In the genomic region with DNA sequence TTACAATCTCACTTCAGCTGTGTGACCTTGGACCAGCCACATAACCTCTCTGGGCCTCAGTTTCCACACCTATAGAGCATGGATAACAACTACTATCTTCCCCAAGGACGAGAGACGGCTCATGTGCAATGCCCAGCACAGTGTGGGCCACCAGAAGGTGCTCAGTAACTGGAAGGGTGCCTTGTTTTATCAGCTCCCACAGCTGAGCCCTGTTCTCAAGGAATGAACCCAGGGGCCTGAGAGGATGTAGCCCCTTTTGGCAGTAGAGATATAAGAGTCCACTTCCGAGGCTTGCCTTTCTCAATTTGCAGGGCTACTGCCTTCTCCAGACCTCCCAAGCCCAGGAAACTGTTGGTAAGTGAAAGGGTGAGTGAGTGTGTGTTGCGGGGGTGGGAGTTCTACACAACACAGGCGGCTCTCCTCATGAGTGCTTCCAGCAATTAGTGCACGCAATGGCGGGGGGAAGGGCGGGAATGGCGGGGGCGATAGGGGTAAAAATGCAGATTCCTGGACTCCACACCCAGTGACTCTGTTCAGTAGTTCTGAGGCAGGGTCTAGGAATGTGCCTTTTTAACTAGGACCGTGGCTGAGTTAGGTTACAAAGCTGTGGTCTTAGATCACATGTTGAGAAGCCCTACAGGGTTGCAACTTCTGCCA, we compare ENCODE assay signal across 22 cellular contexts.
A peak's percentile ranks its signal among the peaks of the same experiment; 100 is the strongest.
DNase-seq lines count a peak whose midpoint lies in the region; ATAC-seq and TF ChIP-seq lines count a peak whose summit lies in the region.
"Had no signal": no experiment of that assay in that cellular context is flagged by ENCODE, and none has a peak within 500 bp of the region (broad histone marks: within the 10 kb centered on the region; RNA-seq: fewer than 3 reads in every experiment).

No MANE protein-coding gene starts in this region.

- H3K27ac ChIP-seq in trophoblast cell (ENCODE audit: low read depth, low read length) (no peak overlapping the region), A673 (ENCODE audit: low read depth, low read length, poor library complexity, severe bottlenecking) (no peak overlapping the region)
- H3K27ac ChIP-seq: BLaER1 treated with 17β-estradiol and CSF1 and Interleukin-3, amounts not matched to agents 10 nM and 100 nM; thyroid gland had no signal

- no TSS peak for BruUV-seq in A673 (replicated peaks; lab: Mats Ljungman, UMichigan)

- no peak overlapping the region for H2BK120ac ChIP-seq in trophoblast cell (ENCODE audit: insufficient read depth, low read length, poor library complexity)

- H3K14ac ChIP-seq in trophoblast cell (ENCODE audit: low read length) = no peak overlapping the region

- DNase-seq in EH (ENCODE audit: low read depth) (peak; percentile 2), SW480 (ENCODE audit: low spot score) (peak; percentile 46), fibroblast of mammary gland (ENCODE audit: low read depth) (peak; percentile 71), trophoblast cell (peak; percentile 4 to 9), A673 (ENCODE audit: low spot score) (no peak)
- DNase-seq: activated CD4-positive, CD25-positive, alpha-beta regulatory T cell treated with anti-CD3 and anti-CD28 coated beads, Interleukin-2, amount 50 U/mL, for 72 hours; activated CD8-positive, alpha-beta T cell treated with anti-CD3 and anti-CD28 coated beads for 36 hours; activated effector memory CD4-positive, alpha-beta T cell treated with anti-CD3 and anti-CD28 coated beads, Interleukin-2, amount 50 U/mL, for 16 hours; activated naive CD8-positive, alpha-beta T cell treated with anti-CD3 and anti-CD28 coated beads for 36 hours; activated T-cell treated with anti-CD3 and anti-CD28 coated beads, Interleukin-2, amount 50 U/mL, for 1 hour; cerebellar nuclear complex; COR-L47; Karpas-422; mammary epithelial cell; MV-4-11; RPMI8226; stimulated activated naive CD8-positive, alpha-beta T cell treated with anti-CD3 and anti-CD28 coated beads, Interleukin-15, amount 100 ng/mL, for 72 hours; T-helper 1 cell; thyroid gland had no signal

- no peak overlapping the region for H3K23ac ChIP-seq in trophoblast cell (ENCODE audit: low read length)

- ATAC-seq in GM19035 (IDR thresholded peaks at IDR 0.05; ENCODE audit: unreplicated experiment) = no peak
- ATAC-seq in HG02981 (IDR thresholded peaks at IDR 0.05; ENCODE audit: unreplicated experiment) = no peak
- ATAC-seq: activated CD8-positive, alpha-beta T cell treated with anti-CD3 and anti-CD28 coated beads for 36 hours; stimulated activated naive CD8-positive, alpha-beta T cell treated with anti-CD3 and anti-CD28 coated beads, Interleukin-15, amount 100 ng/mL, for 72 hours had no signal

- TF ChIP-seq CTCF in fibroblast of mammary gland (conservative IDR thresholded peaks at IDR 0.05; ENCODE audit: control insufficient read depth, insufficient read depth, low read depth, low read length) = no peak
- no peak for TF ChIP-seq CTCF in A673 (conservative IDR thresholded peaks at IDR 0.05; ENCODE audit: low read depth, low read length)

- peaks cover 3% of the 10 kb centered on the region in 2 experiments for H3K4me1 ChIP-seq in trophoblast cell (ENCODE audit: control insufficient read depth in 1 of 2, insufficient read depth in 2 of 2, low read length in 2 of 2)
- H3K4me1 ChIP-seq in A673 (ENCODE audit: insufficient read depth, low read length, poor library complexity, severe bottlenecking) = peaks cover 17% of the 10 kb centered on the region
- H3K4me1 ChIP-seq: thyroid gland had no signal

- intact Hi-C loops in A673 (cut with micrococcal nuclease; ENCODE audit: unreplicated experiment) = no loop called here

- WGBS in trophoblast cell (ENCODE audit: extremely low coverage, insufficient coverage, insufficient read length) = no CpG with 5 or more reads among the region's 11 CpGs

- H4K91ac ChIP-seq in trophoblast cell (ENCODE audit: low read depth, low read length) = no peak overlapping the region

- H3K9me3 ChIP-seq in trophoblast cell (ENCODE audit: insufficient read depth, low read depth, low read length) = no peaks in the 10 kb centered on the region
- H3K9me3 ChIP-seq in A673 (ENCODE audit: low read depth, low read length, poor library complexity, severe bottlenecking) = no peaks in the 10 kb centered on the region
- H3K9me3 ChIP-seq: BLaER1 treated with 17β-estradiol and CSF1 and Interleukin-3, amounts not matched to agents 10 nM and 100 nM; thyroid gland had no signal

- no peak overlapping the region for H4K12ac ChIP-seq in trophoblast cell (ENCODE audit: low read depth, low read length)

- no peak overlapping the region for H3K4me2 ChIP-seq in trophoblast cell (ENCODE audit: low read length)
- H3K4me2 ChIP-seq: BLaER1 treated with 17β-estradiol and CSF1 and Interleukin-3, amounts not matched to agents 10 nM and 100 nM had no signal

- no peaks in the 10 kb centered on the region for H3K79me1 ChIP-seq in trophoblast cell (ENCODE audit: low read length)

- H3K79me2 ChIP-seq in trophoblast cell (ENCODE audit: control insufficient read depth, insufficient read depth, low read length, poor library complexity) = no peaks in the 10 kb centered on the region

- no peak overlapping the region for H3K18ac ChIP-seq in trophoblast cell (ENCODE audit: low read length)

- H3K36me3 ChIP-seq in trophoblast cell (ENCODE audit: control insufficient read depth in 1 of 2, insufficient read depth in 2 of 2, low read length in 2 of 2) (no peaks in the 10 kb centered on the region), A673 (ENCODE audit: insufficient read depth, low read length, poor library complexity, severe bottlenecking) (no peaks in the 10 kb centered on the region)
- H3K36me3 ChIP-seq: BLaER1 treated with 17β-estradiol and CSF1 and Interleukin-3, amounts not matched to agents 10 nM and 100 nM; thyroid gland had no signal

- no peak overlapping the region for H4K8ac ChIP-seq in trophoblast cell (ENCODE audit: low read depth, low read length)

- H3K4me3 ChIP-seq in fibroblast of mammary gland (ENCODE audit: control insufficient read depth, low read depth, low read length) (no peak overlapping the region), trophoblast cell (ENCODE audit: low read depth, low read length) (no peak overlapping the region), A673 (ENCODE audit: low read depth, low read length, poor library complexity, severe bottlenecking) (no peak overlapping the region)
- H3K4me3 ChIP-seq: BLaER1 treated with 17β-estradiol and CSF1 and Interleukin-3, amounts not matched to agents 10 nM and 100 nM; thyroid gland had no signal

- CTCF ChIA-PET in A673 (lab: Charles Lee) = no interaction called here

- H2AK5ac ChIP-seq in trophoblast cell (ENCODE audit: low read length) = no peak overlapping the region

- H2BK12ac ChIP-seq in trophoblast cell (ENCODE audit: low read length) = no peak overlapping the region

- no peak overlapping the region for H2BK5ac ChIP-seq in trophoblast cell (ENCODE audit: low read depth, low read length, poor library complexity)

- POLR2A ChIA-PET in A673 (lab: Charles Lee; ENCODE audit: low non-redundant PET) = no interaction called here

- no peak overlapping the region for H3K4ac ChIP-seq in trophoblast cell (ENCODE audit: low read depth, low read length)

- H2AFZ ChIP-seq in trophoblast cell (ENCODE audit: insufficient read depth, low read length, poor library complexity) = no peak overlapping the region

- H3K9ac ChIP-seq in trophoblast cell (ENCODE audit: low read length) = no peak overlapping the region
- H3K9ac ChIP-seq: BLaER1 treated with 17β-estradiol and CSF1 and Interleukin-3, amounts not matched to agents 10 nM and 100 nM had no signal

- H3K27me3 ChIP-seq in trophoblast cell (ENCODE audit: insufficient read depth, low read length) (no peaks in the 10 kb centered on the region), A673 (replicated peaks; ENCODE audit: insufficient read depth, low read depth, low read length, poor library complexity) (no peaks in the 10 kb centered on the region)
- H3K27me3 ChIP-seq: BLaER1 treated with 17β-estradiol and CSF1 and Interleukin-3, amounts not matched to agents 10 nM and 100 nM; thyroid gland had no signal
